In the genomic region with DNA sequence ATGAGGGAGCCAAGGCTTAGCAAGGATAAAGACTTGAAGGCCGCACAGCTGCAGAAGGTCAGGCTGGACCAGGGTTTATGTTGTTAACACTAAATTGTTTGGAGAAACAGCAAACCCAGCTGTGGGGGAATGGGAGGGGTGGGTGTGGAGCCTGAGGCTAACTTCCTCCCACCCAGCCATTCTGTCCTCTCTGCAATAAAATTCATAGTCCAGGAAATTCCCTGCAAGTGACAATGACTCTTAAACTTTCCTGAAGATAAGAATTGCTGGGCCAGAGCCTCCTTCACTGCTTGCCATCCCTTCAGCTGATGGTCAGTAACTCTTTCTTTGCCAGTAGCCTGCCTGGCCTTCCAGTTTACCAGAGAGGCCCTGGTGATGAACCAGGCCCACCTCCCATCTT, we compare ENCODE assay signal across 15 cellular contexts. TPM values are rescaled to one million over a fixed set of nuclear protein-coding genes. Genes with fewer than 3 reads are reported as not detected.
DNase-seq lines count a peak whose midpoint lies in the region; ATAC-seq and TF ChIP-seq lines count a peak whose summit lies in the region.
"Had no signal": no experiment of that assay in that cellular context is flagged by ENCODE, and none has a peak within 500 bp of the region (broad histone marks: within the 10 kb centered on the region; RNA-seq: fewer than 3 reads in every experiment).

No MANE protein-coding gene starts in this region.

- no peak overlapping the region for H3K27ac Mint-ChIP-seq in mesothelial cell of epicardium
- H3K27ac Mint-ChIP-seq: activated naive CD4-positive, alpha-beta T cell treated with anti-CD3 and anti-CD28 coated beads for 36 hours had no signal

- H3K27ac ChIP-seq in right cardiac atrium (ENCODE audit: low read length) = peak overlapping the region; percentile 73

- no peaks in the 10 kb centered on the region for H3K9me3 ChIP-seq in right cardiac atrium (ENCODE audit: control insufficient read depth, low read length)

- H3K4me1 ChIP-seq in right cardiac atrium (ENCODE audit: control insufficient read depth, insufficient read depth, low read length) = peaks cover 9% of the 10 kb centered on the region

- WGBS in right cardiac atrium = 30% methylated on average over 1 of the region's 1 CpG

- H3K4me1 Mint-ChIP-seq in mesothelial cell of epicardium = peaks cover 15% of the 10 kb centered on the region

- no peaks in the 10 kb centered on the region for H3K36me3 Mint-ChIP-seq in mesothelial cell of epicardium
- H3K36me3 Mint-ChIP-seq: CD14-positive monocyte had no signal

- intact Hi-C loops in Right ventricle myocardium inferior (cut with DNase I) = loop anchor here (2.0 kb wide), 1 partner anchor 32 kb away; no protein-coding TSS in a partner anchor
- intact Hi-C loops in cardiac septum (cut with DNase I) = no loop called here
- intact Hi-C loops in right cardiac atrium (cut with DNase I) = loop anchor here in 1 of 4 donors (10.0 kb wide), 1 partner anchor 198 kb away; no protein-coding TSS in a partner anchor
- intact Hi-C loops in sciatic nerve (cut with DNase I) = no loop called here

- ATAC-seq in Right ventricle myocardium inferior (peak; percentile 48), right cardiac atrium (peak; percentile 54 to 75), sciatic nerve (peak; percentile 33), SK-N-SH treated with all-trans-retinoic acid at 6 μM for 48 hours (no peak)

- no peak for TF ChIP-seq POLR2A in erythroblast (IDR thresholded peaks at IDR 0.05; ENCODE audit: low read length)

- H3K27me3 ChIP-seq in right cardiac atrium (ENCODE audit: control insufficient read depth, insufficient read depth) = no peaks in the 10 kb centered on the region

- TF ChIP-seq CTCF in mesothelial cell of epicardium (IDR thresholded peaks at IDR 0.05; ENCODE audit: unreplicated experiment) = no peak

- H3K4me3 Mint-ChIP-seq in mesothelial cell of epicardium = no peak overlapping the region
- H3K4me3 Mint-ChIP-seq: activated naive CD4-positive, alpha-beta T cell treated with anti-CD3 and anti-CD28 coated beads for 36 hours; CD14-positive monocyte had no signal

- H3K9me3 Mint-ChIP-seq in mesothelial cell of epicardium = no peaks in the 10 kb centered on the region
- H3K9me3 Mint-ChIP-seq: activated naive CD4-positive, alpha-beta T cell treated with anti-CD3 and anti-CD28 coated beads for 36 hours; CD14-positive monocyte had no signal

- no peak overlapping the region for H3K4me3 ChIP-seq in right cardiac atrium (ENCODE audit: low read length)

- DNase-seq in Right ventricle myocardium inferior (ENCODE audit: missing footprints) = no peak
- no peak for DNase-seq in cardiac septum (ENCODE audit: low spot score)
- DNase-seq in right cardiac atrium = peak in 2 of 3 donors; percentile 35 to 73
- DNase-seq in sciatic nerve (ENCODE audit: low spot score) = no peak
- no peak for DNase-seq in erythroblast (lab: John Stamatoyannopoulos, UW)
- DNase-seq in mesothelial cell of epicardium (ENCODE audit: low spot score in 2 of 2, unreplicated experiment in 2 of 2) = no peak
- DNase-seq in stimulated activated CD4-positive, alpha-beta T cell treated with anti-CD3 and anti-CD28 coated beads, Interleukin-15, amount 100 ng/mL, for 24 hours = no peak
- DNase-seq: 8988T; activated CD4-positive, alpha-beta T cell treated with anti-CD3 and anti-CD28 coated beads, Interleukin-2, amount 50 U/mL, for 1 hour; activated naive CD4-positive, alpha-beta T cell treated with anti-CD3 and anti-CD28 coated beads for 36 hours; Kasumi-1; NCI-H2171; stimulated activated CD4-positive, alpha-beta T cell treated with anti-CD3 and anti-CD28 coated beads, Interleukin-4, amount 100 ng/mL, for 1 hour had no signal

- peaks cover 8% of the 10 kb centered on the region for H3K27me3 Mint-ChIP-seq in mesothelial cell of epicardium (ENCODE audit: low read depth)

TF ChIP-seq in SK-N-SH treated with all-trans-retinoic acid at 6 μM for 48 hours, 23 proteins besides CTCF, POLR2A, EP300 and RAD21:
- no peak for TF ChIP-seq ISL1 (CRISPR knock-in tag; IDR thresholded peaks at IDR 0.05)
- no peak for TF ChIP-seq TOX (CRISPR knock-in tag; IDR thresholded peaks at IDR 0.05; ENCODE audit: borderline replicate concordance)
- no peak for TF ChIP-seq ZNF8 (CRISPR knock-in tag; IDR thresholded peaks at IDR 0.05)
- TF ChIP-seq GLIS3 (CRISPR knock-in tag; IDR thresholded peaks at IDR 0.05) = no peak

RNA-seq across cellular contexts. Expression of a gene that starts 19.4 kb away (rescaled TPM):
- total RNA-seq in Right ventricle myocardium inferior (504 TPM), cardiac septum (283 TPM), right cardiac atrium (100 to 1,000 TPM; 287 to 474 (median 393) TPM), sciatic nerve (40.7 TPM), mesothelial cell of epicardium (45.1 to 48.7 TPM (median 48.0 TPM) in 3 replicates)
- polyA plus RNA-seq in right cardiac atrium = 1,497 TPM

RNA-seq across cellular contexts. Expression of a gene that starts 35.0 kb away (rescaled TPM):
- total RNA-seq in Right ventricle myocardium inferior = 37.4 TPM
- total RNA-seq in cardiac septum = 46.1 TPM
- 10 to 100 TPM; 41.7 to 50.9 (median 43.0) TPM for total RNA-seq in right cardiac atrium
- 27.4 TPM for polyA plus RNA-seq in right cardiac atrium
- 66.2 TPM for total RNA-seq in sciatic nerve
- total RNA-seq in mesothelial cell of epicardium = 85.8 to 89.8 TPM (median 88.1 TPM) in 3 replicates

RNA-seq across cellular contexts. Expression of a gene that starts 42.4 kb away (rescaled TPM):
- 321 TPM for total RNA-seq in Right ventricle myocardium inferior
- 163 TPM for total RNA-seq in cardiac septum
- 100 to 1,000 TPM; 220 to 298 (median 281) TPM for total RNA-seq in right cardiac atrium
- polyA plus RNA-seq in right cardiac atrium = 131 TPM
- 206 TPM for total RNA-seq in sciatic nerve
- total RNA-seq in mesothelial cell of epicardium = 55.2 to 56.6 TPM (median 56.6 TPM) in 3 replicates

RNA-seq across cellular contexts. Expression of a gene that starts 56.2 kb away (rescaled TPM):
- total RNA-seq in Right ventricle myocardium inferior = 0.08 TPM
- not detected for total RNA-seq in cardiac septum
- under 1 TPM in 2 of 4 donors, not detected in 2; 0.06 to 0.23 TPM for total RNA-seq in right cardiac atrium
- polyA plus RNA-seq in right cardiac atrium = 0.27 TPM
- total RNA-seq in sciatic nerve = 0.27 TPM
- total RNA-seq in mesothelial cell of epicardium = not detected in 3 replicates
- total RNA-seq: activated naive CD4-positive, alpha-beta T cell treated with anti-CD3 and anti-CD28 coated beads for 36 hours had no signal
- polyA plus RNA-seq: CD14-positive monocyte had no signal

Comparison
In these comparisons a context has a peak if more than half of its experiments do, and no peak if none do; other contexts are left out.
1. DNase-seq: peak in right cardiac atrium (2 of 3); none in Right ventricle myocardium inferior (single experiment), cardiac septum (single experiment), sciatic nerve (single experiment), erythroblast (0 of 2), mesothelial cell of epicardium (0 of 2) and stimulated activated CD4-positive, alpha-beta T cell treated with anti-CD3 and anti-CD28 coated beads, Interleukin-15, amount 100 ng/mL, for 24 hours (single experiment).